11 cellular contexts compared by ENCODE assay signal in the genomic region with DNA sequence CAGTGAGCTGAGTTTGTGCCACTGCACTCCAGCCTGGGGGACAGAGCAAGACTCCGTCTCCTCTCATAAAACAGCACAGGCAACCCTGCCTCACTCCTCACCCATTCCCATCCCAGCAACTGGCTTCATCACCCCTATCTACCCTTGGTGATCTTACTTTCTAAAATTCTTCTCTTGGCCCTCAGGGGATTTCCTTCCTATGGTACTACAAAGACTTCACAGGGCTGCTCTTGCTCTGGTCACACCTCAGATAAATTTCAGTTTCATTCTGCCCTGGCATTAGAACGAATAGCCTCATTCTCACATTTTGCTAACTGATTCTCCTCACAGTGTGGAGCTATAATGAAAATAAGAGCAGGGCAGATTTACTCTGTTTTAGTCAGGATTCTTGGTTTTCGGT. TPM values are rescaled to one million over a fixed set of nuclear protein-coding genes. Genes with fewer than 3 reads are reported as not detected.
DNase-seq lines count a peak whose midpoint lies in the region; ATAC-seq and TF ChIP-seq lines count a peak whose summit lies in the region.
"Had no signal": no experiment of that assay in that cellular context is flagged by ENCODE, and none has a peak within 500 bp of the region (broad histone marks: within the 10 kb centered on the region; RNA-seq: fewer than 3 reads in every experiment).

No MANE protein-coding gene starts in this region.

- TF ChIP-seq CTCF in GM10248 (IDR thresholded peaks at IDR 0.05; ENCODE audit: control extremely low read depth, extremely low read depth, low read depth, missing control alignments), result no peak
- no peak for TF ChIP-seq CTCF in mucosa of descending colon (IDR thresholded peaks at IDR 0.05)

- no peak overlapping the region for H3K27ac Mint-ChIP-seq in IgD-negative memory B cell

- no peaks in the 10 kb centered on the region for H3K36me3 Mint-ChIP-seq in IgD-negative memory B cell

- POLR2A ChIA-PET in GM10248 (lab: Yijun Ruan, JAX), result no interaction called here

- H3K4me3 ChIP-seq in mucosa of descending colon, result no peak overlapping the region

- no peaks in the 10 kb centered on the region for H3K4me1 ChIP-seq in mucosa of descending colon (ENCODE audit: low read depth)

- CTCF ChIA-PET in GM10248 (lab: Yijun Ruan, JAX), result interaction anchor here (1.0 to 6.7 kb wide), 14 partner anchors 9 to 1432 kb away, joined by 3 to 104 read pairs (median 9); no protein-coding TSS in a partner anchor

- H3K36me3 ChIP-seq in mucosa of descending colon (ENCODE audit: low read depth), result no peaks in the 10 kb centered on the region
- H3K36me3 ChIP-seq: WERI-Rb-1 had no signal

- intact Hi-C loops in mucosa of descending colon (cut with DNase I, micrococcal nuclease), result loop anchor here (2.0 to 10.0 kb wide), 2 partner anchors 797 to 1093 kb away; no protein-coding TSS in a partner anchor

- ATAC-seq in GM19372 (IDR thresholded peaks at IDR 0.05; ENCODE audit: low read depth, unreplicated experiment) (peak; percentile 87), HG02870 (IDR thresholded peaks at IDR 0.05; ENCODE audit: unreplicated experiment) (peak; percentile 97), mucosa of descending colon (no peak)

- H3K9me3 Mint-ChIP-seq in IgD-negative memory B cell, result peaks cover 0 to 1% (median 0%) of the 10 kb centered on the region in 3 donors

- H3K27me3 Mint-ChIP-seq in IgD-negative memory B cell, result peaks cover 3% of the 10 kb centered on the region

- H3K4me1 Mint-ChIP-seq in IgD-negative memory B cell, result peaks cover 6 to 10% (median 7%) of the 10 kb centered on the region in 3 donors

- H3K4me3 Mint-ChIP-seq in IgD-negative memory B cell, result peak overlapping the region in 3 of 4 donors; percentile 0 to 59 (median 16)

- DNase-seq in GM10248 (ENCODE audit: extremely low spot score), result peak; percentile 30
- no peak for DNase-seq in hypothalamus (lab: John Stamatoyannopoulos, UW)
- DNase-seq in NCI-H1048 (lab: John Stamatoyannopoulos, UW), result no peak
- DNase-seq in mucosa of descending colon, result no peak
- no peak for DNase-seq in mucosa of gallbladder (ENCODE audit: low spot score)
- DNase-seq: kidney, posterior cingulate gyrus, WERI-Rb-1 had no signal

- H3K9me3 ChIP-seq in mucosa of descending colon, result no peaks in the 10 kb centered on the region

RNA-seq across cellular contexts. Expression of a gene that starts 22.1 kb away (rescaled TPM):
- 113 TPM for polyA plus RNA-seq in IgD-negative memory B cell
- total RNA-seq in mucosa of descending colon (10 to 100 TPM; 35.8 to 65.9 (median 64.8) TPM), mucosa of gallbladder (48.0 TPM)
